Comparison of ENCODE assay signal across 1 cellular context in the genomic region with DNA sequence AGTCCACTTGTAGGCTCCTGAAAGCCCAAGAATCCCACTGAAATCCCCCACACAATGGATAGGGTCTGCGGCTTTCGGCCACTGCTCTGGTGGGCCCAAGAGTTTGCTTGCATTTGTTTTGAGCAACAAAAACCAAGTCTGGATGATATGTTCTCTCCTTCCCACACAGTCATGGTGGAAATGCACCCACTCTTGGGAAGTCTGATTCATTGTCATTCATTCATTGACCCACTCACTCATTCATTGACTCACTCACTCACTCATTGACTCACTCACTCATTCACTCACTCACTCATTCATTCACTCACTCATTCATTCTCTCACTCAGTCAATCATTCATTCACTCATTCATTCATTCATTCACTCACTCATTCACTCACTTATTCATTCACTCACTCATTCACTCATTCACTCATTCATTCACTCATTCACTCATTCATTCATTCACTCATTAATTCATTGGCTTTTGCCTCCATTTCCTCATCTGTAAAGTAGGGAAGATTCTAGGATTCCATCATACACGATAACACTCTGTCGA.
A peak's percentile ranks its signal among the peaks of the same experiment; 100 is the strongest.
TF ChIP-seq lines count a peak whose summit lies in the region.

No MANE protein-coding gene starts in this region.

TF ChIP-seq in GM12878, 131 proteins besides CTCF, POLR2A, EP300 and RAD21:
- TF ChIP-seq HDAC6 (IDR thresholded peaks at IDR 0.05; ENCODE audit: unreplicated experiment) (no peak), ZNF24 (IDR thresholded peaks at IDR 0.05) (peak; percentile 98), KLF5 (IDR thresholded peaks at IDR 0.05; ENCODE audit: partially characterized antibody) (no peak), PKNOX1 (IDR thresholded peaks at IDR 0.05) (0 out of 2 replicates have a peak, but pooled peaks have one; percentile 13)
TF ChIP-seq in GM12878: peak in this region for 2.
